ENCODE assay signal across 13 cellular contexts in genomic region chr20:5008743-5009142, GRCh38. TPM values are rescaled to one million over a fixed set of nuclear protein-coding genes. Genes with fewer than 3 reads are reported as not detected.
DNase-seq lines count a peak whose midpoint lies in the region; ATAC-seq, FAIRE-seq and TF ChIP-seq lines count a peak whose summit lies in the region.
"Had no signal": no experiment of that assay in that cellular context is flagged by ENCODE, and none has a peak within 500 bp of the region (broad histone marks: within the 10 kb centered on the region; RNA-seq: fewer than 3 reads in every experiment).

No MANE protein-coding gene starts in this region.

- no peaks in the 10 kb centered on the region for H3K9me1 ChIP-seq in keratinocyte (ENCODE audit: control insufficient read depth, extremely low read depth, insufficient read depth, low read length)

- H4K20me1 ChIP-seq in PC-3 (ENCODE audit: low read length) = no peaks in the 10 kb centered on the region
- no peaks in the 10 kb centered on the region for H4K20me1 ChIP-seq in keratinocyte (ENCODE audit: control insufficient read depth, extremely low read depth, insufficient read depth, low read length)

- H2AFZ ChIP-seq in PC-3 (ENCODE audit: low read length) = no peak overlapping the region
- H2AFZ ChIP-seq in keratinocyte (ENCODE audit: control insufficient read depth, low read length) = no peak overlapping the region
- H2AFZ ChIP-seq: hepatocyte had no signal

- H3F3A ChIP-seq in PC-3 (ENCODE audit: low read length, unreplicated experiment) = no peaks in the 10 kb centered on the region

- H3K27ac ChIP-seq in PC-3 (ENCODE audit: low read length) (0 out of 2 replicates have a peak overlapping the region, but pooled peaks have one; percentile 2), keratinocyte (ENCODE audit: control insufficient read depth, insufficient read depth, low read length) (no peak overlapping the region)
- H3K27ac ChIP-seq: hepatocyte, tibial nerve had no signal

- TF ChIP-seq CTCF in PC-3 (conservative IDR thresholded peaks at IDR 0.05; ENCODE audit: low read depth, low read length) (no peak), keratinocyte (optimal IDR thresholded peaks at IDR 0.05 in 1 of 3, IDR thresholded peaks at IDR 0.05 in 1 of 3, conservative IDR thresholded peaks at IDR 0.05 in 1 of 3; ENCODE audit: extremely low read depth in 1 of 3, insufficient read depth in 2 of 3, low read length in 3 of 3) (no peak), lower leg skin (IDR thresholded peaks at IDR 0.05) (no peak)

- H3K9ac ChIP-seq in PC-3 (ENCODE audit: low read length) = no peak overlapping the region
- H3K9ac ChIP-seq in keratinocyte (ENCODE audit: control insufficient read depth, extremely low read depth, insufficient read depth, low read length) = no peak overlapping the region

- TF ChIP-seq POLR2A in lower leg skin (IDR thresholded peaks at IDR 0.05) = no peak

- intact Hi-C loops in left cardiac atrium (cut with DNase I) (no loop called here), Right ventricle myocardium superior (cut with DNase I) (no loop called here), PC-3 (cut with micrococcal nuclease) (no loop called here), lower leg skin (cut with DNase I; ENCODE audit: low total_unique reads) (no loop called here)

- H3K4me3 ChIP-seq in PC-3 (ENCODE audit: low read length) (no peak overlapping the region), keratinocyte (ENCODE audit: control insufficient read depth in 2 of 3, extremely low read depth in 1 of 3, insufficient read depth in 2 of 3, low read depth in 1 of 3, low read length in 3 of 3) (no peak overlapping the region), lower leg skin (ENCODE audit: low read depth, poor library complexity, severe bottlenecking) (no peak overlapping the region)
- H3K4me3 ChIP-seq: hepatocyte, tibial nerve had no signal

- ATAC-seq in left cardiac atrium (peak; percentile 12 to 57), Right ventricle myocardium superior (ENCODE audit: poor library complexity) (no peak), PC-3 (peak; percentile 62), GM18519 (IDR thresholded peaks at IDR 0.05; ENCODE audit: low FRiP score, unreplicated experiment) (no peak), GM21619 (IDR thresholded peaks at IDR 0.05; ENCODE audit: unreplicated experiment) (no peak)

- H3K4me2 ChIP-seq in PC-3 (ENCODE audit: low read length) = no peak overlapping the region; the same call in 1 of the 2 replicates
- H3K4me2 ChIP-seq in keratinocyte (ENCODE audit: control insufficient read depth, extremely low read depth, insufficient read depth, low read depth, low read length) = peak overlapping the region; percentile 13
- H3K4me2 ChIP-seq: hepatocyte had no signal

- no peak for DNase-seq in left cardiac atrium
- DNase-seq in Right ventricle myocardium superior = no peak
- DNase-seq in PC-3 = peak; percentile 68
- DNase-seq in keratinocyte (ENCODE audit: low read depth, low spot score) = peak; percentile 35
- DNase-seq in GM03348 (ENCODE audit: low spot score) = no peak
- no peak for DNase-seq in lower leg skin (ENCODE audit: low spot score in 2 of 2)
- DNase-seq: effector CD8-positive, alpha-beta T cell; midbrain; NCI-H1436 treated with DMSO at 0.1 percent for 48 hours had no signal

- H3K79me2 ChIP-seq in PC-3 (ENCODE audit: low read length) = no peaks in the 10 kb centered on the region
- no peaks in the 10 kb centered on the region for H3K79me2 ChIP-seq in keratinocyte (ENCODE audit: control insufficient read depth, insufficient read depth, low read length)
- H3K79me2 ChIP-seq: hepatocyte had no signal

- WGBS in lower leg skin, 2 donors = 20 to 23% methylated on average over 5 of the region's 5 CpGs

- H3K36me3 ChIP-seq in PC-3 (ENCODE audit: low read depth, low read length) (no peaks in the 10 kb centered on the region), keratinocyte (ENCODE audit: control insufficient read depth in 2 of 2, extremely low read depth in 1 of 2, insufficient read depth in 2 of 2, low read length in 2 of 2) (no peaks in the 10 kb centered on the region)
- H3K36me3 ChIP-seq: tibial nerve had no signal

- dilution Hi-C loops in keratinocyte (cut with MboI; ENCODE audit: extremely low pct_ligation_motif_present, low sequenced_read_pairs) = no loop called here

- peak; percentile 67 for FAIRE-seq in keratinocyte (lab: Jason Lieb, UNC)

- H3K4me1 ChIP-seq in PC-3 (ENCODE audit: insufficient read depth, low read length) = peaks cover 10% of the 10 kb centered on the region; the same call in 1 of the 2 replicates
- peaks cover 10% of the 10 kb centered on the region for H3K4me1 ChIP-seq in keratinocyte (ENCODE audit: control insufficient read depth, extremely low read depth, insufficient read depth, low read length)

- H3K9me3 ChIP-seq in PC-3 (ENCODE audit: low read length) = no peaks in the 10 kb centered on the region
- no peaks in the 10 kb centered on the region for H3K9me3 ChIP-seq in keratinocyte (ENCODE audit: control insufficient read depth, low read depth, low read length)
- H3K9me3 ChIP-seq: tibial nerve had no signal

- H3K27me3 ChIP-seq in PC-3 (ENCODE audit: low read length) (no peaks in the 10 kb centered on the region), keratinocyte (ENCODE audit: control insufficient read depth, extremely low read depth, insufficient read depth, low read length) (no peaks in the 10 kb centered on the region)
- H3K27me3 ChIP-seq: hepatocyte, tibial nerve had no signal

- no peaks in the 10 kb centered on the region for H3K9me2 ChIP-seq in PC-3 (replicated peaks; ENCODE audit: low read length)

- POLR2A ChIA-PET in PC-3 (lab: Charles Lee; ENCODE audit: unreplicated experiment) = no interaction called here

- no TSS peak for BruUV-seq in PC-3 (replicated peaks; lab: Mats Ljungman, UMichigan)

- CTCF ChIA-PET in PC-3 (lab: Charles Lee) = no interaction called here

RNA-seq across cellular contexts. Expression of gene SLC23A2, which starts 7.4 kb away (rescaled TPM):
- 10 to 100 TPM; 10.8 to 12.8 TPM for total RNA-seq in left cardiac atrium
- 5.5 TPM for total RNA-seq in Right ventricle myocardium superior
- 18.3 and 20.2 TPM in 2 replicates for total RNA-seq in PC-3 (2014; rRNA removed)
- 9.6 to 14.7 TPM (median 13.4 TPM) in 3 replicates for polyA plus RNA-seq in keratinocyte
- 3.3 TPM for polyA plus RNA-seq in keratinocyte (2011; ENCODE audit: low read depth)
- polyA plus RNA-seq in keratinocyte (2011; cell fraction: cytosol; rRNA removed) = 4.4 and 5.5 TPM in 2 replicates
- 33.3 and 34.6 TPM in 2 replicates for polyA plus RNA-seq in keratinocyte (2011; cell fraction: nucleus; rRNA removed)
- 5.2 and 9.3 TPM in 2 replicates for polyA plus RNA-seq in keratinocyte (2012; ENCODE audit: low replicate concordance)
- 22.0 to 44.4 TPM (median 26.2 TPM) in 3 replicates for polyA minus RNA-seq in keratinocyte
- polyA minus RNA-seq in keratinocyte (2011; cell fraction: cytosol; rRNA and poly(A)+ RNA removed) = 12.1 TPM
- polyA minus RNA-seq in keratinocyte (2011; cell fraction: nucleus; rRNA and poly(A)+ RNA removed) = 38.6 and 54.2 TPM in 2 replicates
- 10 to 100 TPM in 1 of 4 donors, 1 to 10 TPM in 3; 4.6 to 15.2 (median 7.9) TPM for total RNA-seq in lower leg skin

Comparison
In these comparisons a context has a peak if more than half of its experiments do, and no peak if none do; other contexts are left out.
1. ATAC-seq: peak in left cardiac atrium (2 of 2) and PC-3 (single experiment); none in Right ventricle myocardium superior (single experiment), GM18519 (single experiment) and GM21619 (single experiment).
2. DNase-seq: peak in PC-3 (single experiment) and keratinocyte (single experiment); none in left cardiac atrium (single experiment), Right ventricle myocardium superior (single experiment), GM03348 (single experiment) and lower leg skin (0 of 2).